Comparison of ENCODE assay signal across 1 cellular context in the genomic region with DNA sequence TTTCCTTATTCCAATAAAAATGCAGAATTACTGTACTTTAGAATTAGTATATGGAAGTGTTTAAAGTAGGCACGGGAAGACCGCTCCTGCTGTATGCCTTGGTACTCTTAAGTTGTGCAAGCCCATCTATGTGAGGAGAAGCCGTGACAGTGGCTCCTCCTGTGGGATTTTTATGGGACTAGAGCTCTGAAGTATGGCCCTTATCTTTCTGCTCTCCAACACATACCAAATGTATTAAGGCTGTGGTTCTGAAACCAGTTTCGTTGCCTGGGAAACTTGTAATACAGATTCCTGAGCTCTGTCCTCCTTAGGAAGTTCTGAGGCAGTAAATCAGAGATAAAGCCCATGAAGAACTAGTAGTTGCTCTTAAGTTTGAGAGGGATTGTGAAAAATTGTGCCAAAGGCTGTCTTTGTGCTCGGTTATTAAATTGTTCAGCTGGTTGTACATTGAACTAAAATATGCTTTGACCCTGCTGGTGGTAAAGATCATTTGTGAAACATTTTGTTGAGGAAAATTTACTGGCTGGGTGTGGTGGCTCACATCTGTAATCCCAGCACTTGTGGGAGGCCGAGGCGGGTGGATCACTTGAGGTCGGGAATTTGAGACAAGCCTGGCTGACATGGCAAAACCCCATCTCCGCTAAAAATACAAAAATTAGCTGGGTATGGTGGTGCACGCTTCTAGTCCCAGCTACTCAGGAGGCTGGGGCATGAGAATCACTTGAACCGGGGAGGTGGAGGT.
A peak's percentile ranks its signal among the peaks of the same experiment; 100 is the strongest.
TF ChIP-seq lines count a peak whose summit lies in the region.

No MANE protein-coding gene starts in this region.

TF ChIP-seq in HEK293, 187 proteins besides CTCF, POLR2A, EP300 and RAD21 (continued from another document):
- TF ChIP-seq, protein P1, sequence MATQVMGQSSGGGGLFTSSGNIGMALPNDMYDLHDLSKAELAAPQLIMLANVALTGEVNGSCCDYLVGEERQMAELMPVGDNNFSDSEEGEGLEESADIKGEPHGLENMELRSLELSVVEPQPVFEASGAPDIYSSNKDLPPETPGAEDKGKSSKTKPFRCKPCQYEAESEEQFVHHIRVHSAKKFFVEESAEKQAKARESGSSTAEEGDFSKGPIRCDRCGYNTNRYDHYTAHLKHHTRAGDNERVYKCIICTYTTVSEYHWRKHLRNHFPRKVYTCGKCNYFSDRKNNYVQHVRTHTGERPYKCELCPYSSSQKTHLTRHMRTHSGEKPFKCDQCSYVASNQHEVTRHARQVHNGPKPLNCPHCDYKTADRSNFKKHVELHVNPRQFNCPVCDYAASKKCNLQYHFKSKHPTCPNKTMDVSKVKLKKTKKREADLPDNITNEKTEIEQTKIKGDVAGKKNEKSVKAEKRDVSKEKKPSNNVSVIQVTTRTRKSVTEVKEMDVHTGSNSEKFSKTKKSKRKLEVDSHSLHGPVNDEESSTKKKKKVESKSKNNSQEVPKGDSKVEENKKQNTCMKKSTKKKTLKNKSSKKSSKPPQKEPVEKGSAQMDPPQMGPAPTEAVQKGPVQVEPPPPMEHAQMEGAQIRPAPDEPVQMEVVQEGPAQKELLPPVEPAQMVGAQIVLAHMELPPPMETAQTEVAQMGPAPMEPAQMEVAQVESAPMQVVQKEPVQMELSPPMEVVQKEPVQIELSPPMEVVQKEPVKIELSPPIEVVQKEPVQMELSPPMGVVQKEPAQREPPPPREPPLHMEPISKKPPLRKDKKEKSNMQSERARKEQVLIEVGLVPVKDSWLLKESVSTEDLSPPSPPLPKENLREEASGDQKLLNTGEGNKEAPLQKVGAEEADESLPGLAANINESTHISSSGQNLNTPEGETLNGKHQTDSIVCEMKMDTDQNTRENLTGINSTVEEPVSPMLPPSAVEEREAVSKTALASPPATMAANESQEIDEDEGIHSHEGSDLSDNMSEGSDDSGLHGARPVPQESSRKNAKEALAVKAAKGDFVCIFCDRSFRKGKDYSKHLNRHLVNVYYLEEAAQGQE (tag by site-specific recombination; IDR thresholded peaks at IDR 0.05) = peak; percentile 66
- TF ChIP-seq ZNF114 (tag by site-specific recombination; IDR thresholded peaks at IDR 0.05) = no peak
- TF ChIP-seq REPIN1 (tag by site-specific recombination; IDR thresholded peaks at IDR 0.05; ENCODE audit: low read depth) = no peak
- no peak for TF ChIP-seq ZNF335 (tag by site-specific recombination; conservative IDR thresholded peaks at IDR 0.05)
TF ChIP-seq in HEK293: peak in this region for 7.
